In genomic region chr1:227016990-227017389, GRCh38 we compare ENCODE assay signal across 24 cellular contexts.
"Had no signal": no experiment of that assay in that cellular context is flagged by ENCODE, and none has a peak within 500 bp of the region (broad histone marks: within the 10 kb centered on the region; RNA-seq: fewer than 3 reads in every experiment).

No MANE protein-coding gene starts in this region.

- H3K4me3 Mint-ChIP-seq: effector memory CD8-positive, alpha-beta T cell; mesothelial cell of epicardium; naive thymus-derived CD4-positive, alpha-beta T cell; nephron; neural progenitor cell; stimulated activated memory B cell treated with anti-CD40 and anti-IgM and Interleukin-4, amounts not matched to agents 10 μg/mL and 1 μg/mL and 100 μg/mL, for 72 hours; type B pancreatic cell had no signal

- H3K27me3 ChIP-seq: gastrocnemius medialis, neural progenitor cell, right atrium auricular region, sigmoid colon, spleen, testis, tibial artery had no signal

- H3K36me3 ChIP-seq: neural progenitor cell, prostate gland had no signal

- DNase-seq: cortex of kidney; effector memory CD8-positive, alpha-beta T cell; foreskin fibroblast; gastrocnemius medialis; head of caudate nucleus; kidney; mesenchymal stem cell; naive thymus-derived CD4-positive, alpha-beta T cell; sigmoid colon; spleen; stimulated activated CD4-positive, alpha-beta T cell treated with anti-CD3 and anti-CD28 coated beads, Interleukin-4, amount 100 ng/mL, for 4 hours; stimulated activated naive CD8-positive, alpha-beta T cell treated with anti-CD3 and anti-CD28 coated beads, Interleukin-15, Interleukin-2, amounts not matched to agents 100 U/mL and 50 U/mL, for 24 hours; substantia nigra; testis; tibial artery had no signal

- H3K4me2 ChIP-seq: neural progenitor cell had no signal

- H3K9ac ChIP-seq: neural progenitor cell had no signal

- H3K9me3 Mint-ChIP-seq: effector memory CD8-positive, alpha-beta T cell had no signal

- H3K9me3 ChIP-seq: gastrocnemius medialis, prostate gland, right atrium auricular region, sigmoid colon, testis, tibial artery had no signal

- H3K27ac ChIP-seq: gastrocnemius medialis, neural progenitor cell, right atrium auricular region, sigmoid colon, spleen, tibial artery had no signal

- H3K4me3 ChIP-seq: gastrocnemius medialis, lung, neural progenitor cell, prostate gland, right atrium auricular region, sigmoid colon, spleen, testis, tibial artery had no signal

- H3K4me1 ChIP-seq: gastrocnemius medialis, neural progenitor cell, prostate gland, right atrium auricular region, sigmoid colon, spleen, testis, tibial artery had no signal

- H3K36me3 Mint-ChIP-seq: stimulated activated memory B cell treated with anti-CD40 and anti-IgM and Interleukin-4, amounts not matched to agents 10 μg/mL and 1 μg/mL and 100 μg/mL, for 72 hours had no signal

- H3K27me3 Mint-ChIP-seq: stimulated activated memory B cell treated with anti-CD40 and anti-IgM and Interleukin-4, amounts not matched to agents 10 μg/mL and 1 μg/mL and 100 μg/mL, for 72 hours; type B pancreatic cell had no signal

- H3K27ac Mint-ChIP-seq: effector memory CD8-positive, alpha-beta T cell; mesothelial cell of epicardium; naive thymus-derived CD4-positive, alpha-beta T cell; nephron; neural progenitor cell; stimulated activated memory B cell treated with anti-CD40 and anti-IgM and Interleukin-4, amounts not matched to agents 10 μg/mL and 1 μg/mL and 100 μg/mL, for 72 hours; type B pancreatic cell had no signal

- ATAC-seq: effector memory CD8-positive, alpha-beta T cell; gastrocnemius medialis; left lobe of liver; naive thymus-derived CD4-positive, alpha-beta T cell; stimulated activated memory B cell treated with anti-CD40 and anti-IgM and Interleukin-4, amounts not matched to agents 10 μg/mL and 1 μg/mL and 100 μg/mL, for 72 hours; stimulated activated naive CD8-positive, alpha-beta T cell treated with anti-CD3 and anti-CD28 coated beads, Interleukin-15, Interleukin-2, amounts not matched to agents 100 U/mL and 50 U/mL, for 24 hours had no signal

- H2AFZ ChIP-seq: neural progenitor cell had no signal

- H3K4me1 Mint-ChIP-seq: mesothelial cell of epicardium; naive thymus-derived CD4-positive, alpha-beta T cell; nephron; neural progenitor cell; stimulated activated memory B cell treated with anti-CD40 and anti-IgM and Interleukin-4, amounts not matched to agents 10 μg/mL and 1 μg/mL and 100 μg/mL, for 72 hours had no signal
